Comparison of ENCODE assay signal across 1 cellular context in the genomic region with DNA sequence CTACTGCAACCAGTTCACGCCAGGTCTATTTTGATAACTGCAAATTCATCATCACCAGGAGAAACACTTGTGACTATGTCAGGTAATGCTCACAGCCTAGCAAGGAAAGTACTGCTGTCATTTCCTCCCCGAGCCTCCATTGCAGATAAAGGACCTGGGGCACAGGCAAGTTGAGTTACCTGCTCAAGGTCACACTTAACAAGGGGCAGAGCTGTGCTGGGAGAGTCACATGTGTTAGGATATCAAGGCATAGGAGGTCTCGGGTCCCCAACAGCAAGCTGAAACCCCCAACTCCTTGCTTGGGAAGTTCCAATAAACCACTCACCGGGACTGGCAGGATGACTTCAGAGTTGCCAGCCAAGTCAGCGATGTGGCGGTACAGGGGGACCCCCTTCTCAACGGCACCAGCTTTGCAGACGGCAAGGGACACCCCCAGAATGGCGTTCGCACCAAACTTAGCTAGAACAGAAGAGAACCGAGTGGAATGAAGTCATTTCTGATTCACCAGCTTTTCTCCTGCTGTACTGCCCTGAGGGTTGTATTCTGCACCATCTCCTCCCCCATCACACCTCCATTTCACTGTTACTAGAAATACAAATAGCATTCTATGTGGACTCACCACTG.
TF ChIP-seq lines count a peak whose summit lies in the region.

No MANE protein-coding gene starts in this region.

TF ChIP-seq in K562, 482 proteins besides CTCF, POLR2A, EP300 and RAD21 (continued from another document):
- TF ChIP-seq, protein P1, sequence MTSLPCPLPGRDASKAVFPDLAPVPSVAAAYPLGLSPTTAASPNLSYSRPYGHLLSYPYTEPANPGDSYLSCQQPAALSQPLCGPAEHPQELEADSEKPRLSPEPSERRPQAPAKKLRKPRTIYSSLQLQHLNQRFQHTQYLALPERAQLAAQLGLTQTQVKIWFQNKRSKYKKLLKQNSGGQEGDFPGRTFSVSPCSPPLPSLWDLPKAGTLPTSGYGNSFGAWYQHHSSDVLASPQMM (CRISPR knock-in tag; IDR thresholded peaks at IDR 0.05) = no peak
- TF ChIP-seq ARNT (IDR thresholded peaks at IDR 0.05) = no peak
- TF ChIP-seq BRD4 (IDR thresholded peaks at IDR 0.05) = no peak
- TF ChIP-seq NFIX (CRISPR knock-in tag; IDR thresholded peaks at IDR 0.05; ENCODE audit: low read depth) = no peak
- TF ChIP-seq EWSR1 (IDR thresholded peaks at IDR 0.05; ENCODE audit: borderline replicate concordance, low read depth, partially characterized antibody) = no peak
- peak; percentile 72 for TF ChIP-seq POLR2G (IDR thresholded peaks at IDR 0.05; ENCODE audit: low read depth, low read length)
- TF ChIP-seq BRD9 (IDR thresholded peaks at IDR 0.05; ENCODE audit: low read depth, partially characterized antibody) = no peak
- TF ChIP-seq, protein P2, sequence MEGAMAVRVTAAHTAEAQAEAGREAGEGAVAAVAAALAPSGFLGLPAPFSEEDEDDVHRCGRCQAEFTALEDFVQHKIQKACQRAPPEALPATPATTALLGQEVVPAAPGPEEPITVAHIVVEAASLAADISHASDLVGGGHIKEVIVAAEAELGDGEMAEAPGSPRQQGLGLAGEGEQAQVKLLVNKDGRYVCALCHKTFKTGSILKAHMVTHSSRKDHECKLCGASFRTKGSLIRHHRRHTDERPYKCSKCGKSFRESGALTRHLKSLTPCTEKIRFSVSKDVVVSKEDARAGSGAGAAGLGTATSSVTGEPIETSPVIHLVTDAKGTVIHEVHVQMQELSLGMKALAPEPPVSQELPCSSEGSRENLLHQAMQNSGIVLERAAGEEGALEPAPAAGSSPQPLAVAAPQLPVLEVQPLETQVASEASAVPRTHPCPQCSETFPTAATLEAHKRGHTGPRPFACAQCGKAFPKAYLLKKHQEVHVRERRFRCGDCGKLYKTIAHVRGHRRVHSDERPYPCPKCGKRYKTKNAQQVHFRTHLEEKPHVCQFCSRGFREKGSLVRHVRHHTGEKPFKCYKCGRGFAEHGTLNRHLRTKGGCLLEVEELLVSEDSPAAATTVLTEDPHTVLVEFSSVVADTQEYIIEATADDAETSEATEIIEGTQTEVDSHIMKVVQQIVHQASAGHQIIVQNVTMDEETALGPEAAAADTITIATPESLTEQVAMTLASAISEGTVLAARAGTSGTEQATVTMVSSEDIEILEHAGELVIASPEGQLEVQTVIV (CRISPR knock-in tag; IDR thresholded peaks at IDR 0.05; ENCODE audit: borderline replicate concordance) = no peak
- no peak for TF ChIP-seq EHMT2 (IDR thresholded peaks at IDR 0.05)
- no peak for TF ChIP-seq ETV5 (CRISPR knock-in tag; IDR thresholded peaks at IDR 0.05; ENCODE audit: low read depth)
- TF ChIP-seq ZNF408 (CRISPR knock-in tag; IDR thresholded peaks at IDR 0.05; ENCODE audit: low read depth) = no peak
- no peak for TF ChIP-seq GTF2E2 (tag; IDR thresholded peaks at IDR 0.05)
- no peak for TF ChIP-seq MCM5 (IDR thresholded peaks at IDR 0.05; ENCODE audit: low read depth)
- no peak for TF ChIP-seq OTX1 (CRISPR knock-in tag; IDR thresholded peaks at IDR 0.05)
- no peak for TF ChIP-seq POLR2H (tag; IDR thresholded peaks at IDR 0.05; ENCODE audit: low read depth)
- peak; percentile 38; the same call in 1 of the 2 replicates for TF ChIP-seq ZBTB17 (CRISPR knock-in tag; IDR thresholded peaks at IDR 0.05)
- TF ChIP-seq PRPF4 (IDR thresholded peaks at IDR 0.05; ENCODE audit: insufficient read depth, low read depth, low read length, poor library complexity, severe bottlenecking) = no peak
- no peak for TF ChIP-seq SP2 (IDR thresholded peaks at IDR 0.05; ENCODE audit: extremely low read depth, low read depth, low read length, poor library complexity, severe bottlenecking)
- TF ChIP-seq, protein P3, sequence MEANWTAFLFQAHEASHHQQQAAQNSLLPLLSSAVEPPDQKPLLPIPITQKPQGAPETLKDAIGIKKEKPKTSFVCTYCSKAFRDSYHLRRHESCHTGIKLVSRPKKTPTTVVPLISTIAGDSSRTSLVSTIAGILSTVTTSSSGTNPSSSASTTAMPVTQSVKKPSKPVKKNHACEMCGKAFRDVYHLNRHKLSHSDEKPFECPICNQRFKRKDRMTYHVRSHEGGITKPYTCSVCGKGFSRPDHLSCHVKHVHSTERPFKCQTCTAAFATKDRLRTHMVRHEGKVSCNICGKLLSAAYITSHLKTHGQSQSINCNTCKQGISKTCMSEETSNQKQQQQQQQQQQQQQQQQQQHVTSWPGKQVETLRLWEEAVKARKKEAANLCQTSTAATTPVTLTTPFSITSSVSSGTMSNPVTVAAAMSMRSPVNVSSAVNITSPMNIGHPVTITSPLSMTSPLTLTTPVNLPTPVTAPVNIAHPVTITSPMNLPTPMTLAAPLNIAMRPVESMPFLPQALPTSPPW (CRISPR knock-in tag; IDR thresholded peaks at IDR 0.05) = no peak
- no peak for TF ChIP-seq XRCC4 (IDR thresholded peaks at IDR 0.05; ENCODE audit: extremely low read depth, insufficient read depth, insufficient read length)
- no peak for TF ChIP-seq ESRRB (CRISPR knock-in tag; IDR thresholded peaks at IDR 0.05; ENCODE audit: borderline replicate concordance)
- TF ChIP-seq, protein P4, sequence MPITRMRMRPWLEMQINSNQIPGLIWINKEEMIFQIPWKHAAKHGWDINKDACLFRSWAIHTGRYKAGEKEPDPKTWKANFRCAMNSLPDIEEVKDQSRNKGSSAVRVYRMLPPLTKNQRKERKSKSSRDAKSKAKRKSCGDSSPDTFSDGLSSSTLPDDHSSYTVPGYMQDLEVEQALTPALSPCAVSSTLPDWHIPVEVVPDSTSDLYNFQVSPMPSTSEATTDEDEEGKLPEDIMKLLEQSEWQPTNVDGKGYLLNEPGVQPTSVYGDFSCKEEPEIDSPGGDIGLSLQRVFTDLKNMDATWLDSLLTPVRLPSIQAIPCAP (CRISPR knock-in tag; IDR thresholded peaks at IDR 0.05; ENCODE audit: borderline replicate concordance) = no peak
- no peak for TF ChIP-seq MIER1 (IDR thresholded peaks at IDR 0.05; ENCODE audit: low read depth)
- TF ChIP-seq PHB2 (IDR thresholded peaks at IDR 0.05; ENCODE audit: low read depth) = no peak
- TF ChIP-seq, protein P5, sequence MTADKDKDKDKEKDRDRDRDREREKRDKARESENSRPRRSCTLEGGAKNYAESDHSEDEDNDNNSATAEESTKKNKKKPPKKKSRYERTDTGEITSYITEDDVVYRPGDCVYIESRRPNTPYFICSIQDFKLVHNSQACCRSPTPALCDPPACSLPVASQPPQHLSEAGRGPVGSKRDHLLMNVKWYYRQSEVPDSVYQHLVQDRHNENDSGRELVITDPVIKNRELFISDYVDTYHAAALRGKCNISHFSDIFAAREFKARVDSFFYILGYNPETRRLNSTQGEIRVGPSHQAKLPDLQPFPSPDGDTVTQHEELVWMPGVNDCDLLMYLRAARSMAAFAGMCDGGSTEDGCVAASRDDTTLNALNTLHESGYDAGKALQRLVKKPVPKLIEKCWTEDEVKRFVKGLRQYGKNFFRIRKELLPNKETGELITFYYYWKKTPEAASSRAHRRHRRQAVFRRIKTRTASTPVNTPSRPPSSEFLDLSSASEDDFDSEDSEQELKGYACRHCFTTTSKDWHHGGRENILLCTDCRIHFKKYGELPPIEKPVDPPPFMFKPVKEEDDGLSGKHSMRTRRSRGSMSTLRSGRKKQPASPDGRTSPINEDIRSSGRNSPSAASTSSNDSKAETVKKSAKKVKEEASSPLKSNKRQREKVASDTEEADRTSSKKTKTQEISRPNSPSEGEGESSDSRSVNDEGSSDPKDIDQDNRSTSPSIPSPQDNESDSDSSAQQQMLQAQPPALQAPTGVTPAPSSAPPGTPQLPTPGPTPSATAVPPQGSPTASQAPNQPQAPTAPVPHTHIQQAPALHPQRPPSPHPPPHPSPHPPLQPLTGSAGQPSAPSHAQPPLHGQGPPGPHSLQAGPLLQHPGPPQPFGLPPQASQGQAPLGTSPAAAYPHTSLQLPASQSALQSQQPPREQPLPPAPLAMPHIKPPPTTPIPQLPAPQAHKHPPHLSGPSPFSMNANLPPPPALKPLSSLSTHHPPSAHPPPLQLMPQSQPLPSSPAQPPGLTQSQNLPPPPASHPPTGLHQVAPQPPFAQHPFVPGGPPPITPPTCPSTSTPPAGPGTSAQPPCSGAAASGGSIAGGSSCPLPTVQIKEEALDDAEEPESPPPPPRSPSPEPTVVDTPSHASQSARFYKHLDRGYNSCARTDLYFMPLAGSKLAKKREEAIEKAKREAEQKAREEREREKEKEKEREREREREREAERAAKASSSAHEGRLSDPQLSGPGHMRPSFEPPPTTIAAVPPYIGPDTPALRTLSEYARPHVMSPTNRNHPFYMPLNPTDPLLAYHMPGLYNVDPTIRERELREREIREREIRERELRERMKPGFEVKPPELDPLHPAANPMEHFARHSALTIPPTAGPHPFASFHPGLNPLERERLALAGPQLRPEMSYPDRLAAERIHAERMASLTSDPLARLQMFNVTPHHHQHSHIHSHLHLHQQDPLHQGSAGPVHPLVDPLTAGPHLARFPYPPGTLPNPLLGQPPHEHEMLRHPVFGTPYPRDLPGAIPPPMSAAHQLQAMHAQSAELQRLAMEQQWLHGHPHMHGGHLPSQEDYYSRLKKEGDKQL (CRISPR knock-in tag; IDR thresholded peaks at IDR 0.05; ENCODE audit: borderline replicate concordance) = no peak
- TF ChIP-seq, protein P6, sequence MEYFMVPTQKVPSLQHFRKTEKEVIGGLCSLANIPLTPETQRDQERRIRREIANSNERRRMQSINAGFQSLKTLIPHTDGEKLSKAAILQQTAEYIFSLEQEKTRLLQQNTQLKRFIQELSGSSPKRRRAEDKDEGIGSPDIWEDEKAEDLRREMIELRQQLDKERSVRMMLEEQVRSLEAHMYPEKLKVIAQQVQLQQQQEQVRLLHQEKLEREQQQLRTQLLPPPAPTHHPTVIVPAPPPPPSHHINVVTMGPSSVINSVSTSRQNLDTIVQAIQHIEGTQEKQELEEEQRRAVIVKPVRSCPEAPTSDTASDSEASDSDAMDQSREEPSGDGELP (CRISPR knock-in tag; IDR thresholded peaks at IDR 0.05; ENCODE audit: borderline replicate concordance) = no peak
- TF ChIP-seq, protein P7, sequence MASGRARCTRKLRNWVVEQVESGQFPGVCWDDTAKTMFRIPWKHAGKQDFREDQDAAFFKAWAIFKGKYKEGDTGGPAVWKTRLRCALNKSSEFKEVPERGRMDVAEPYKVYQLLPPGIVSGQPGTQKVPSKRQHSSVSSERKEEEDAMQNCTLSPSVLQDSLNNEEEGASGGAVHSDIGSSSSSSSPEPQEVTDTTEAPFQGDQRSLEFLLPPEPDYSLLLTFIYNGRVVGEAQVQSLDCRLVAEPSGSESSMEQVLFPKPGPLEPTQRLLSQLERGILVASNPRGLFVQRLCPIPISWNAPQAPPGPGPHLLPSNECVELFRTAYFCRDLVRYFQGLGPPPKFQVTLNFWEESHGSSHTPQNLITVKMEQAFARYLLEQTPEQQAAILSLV (tag; IDR thresholded peaks at IDR 0.05) = no peak
- TF ChIP-seq NBN (IDR thresholded peaks at IDR 0.05; ENCODE audit: low read depth) = no peak
- peak; percentile 18 for TF ChIP-seq POLR2B (IDR thresholded peaks at IDR 0.05; ENCODE audit: low read depth, partially characterized antibody)
- TF ChIP-seq, protein P8, sequence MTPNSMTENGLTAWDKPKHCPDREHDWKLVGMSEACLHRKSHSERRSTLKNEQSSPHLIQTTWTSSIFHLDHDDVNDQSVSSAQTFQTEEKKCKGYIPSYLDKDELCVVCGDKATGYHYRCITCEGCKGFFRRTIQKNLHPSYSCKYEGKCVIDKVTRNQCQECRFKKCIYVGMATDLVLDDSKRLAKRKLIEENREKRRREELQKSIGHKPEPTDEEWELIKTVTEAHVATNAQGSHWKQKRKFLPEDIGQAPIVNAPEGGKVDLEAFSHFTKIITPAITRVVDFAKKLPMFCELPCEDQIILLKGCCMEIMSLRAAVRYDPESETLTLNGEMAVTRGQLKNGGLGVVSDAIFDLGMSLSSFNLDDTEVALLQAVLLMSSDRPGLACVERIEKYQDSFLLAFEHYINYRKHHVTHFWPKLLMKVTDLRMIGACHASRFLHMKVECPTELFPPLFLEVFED (CRISPR knock-in tag; conservative IDR thresholded peaks at IDR 0.05) = peak; percentile 85
- TF ChIP-seq BRCA1 (IDR thresholded peaks at IDR 0.05) = no peak
- TF ChIP-seq BRCA1 (CRISPR knock-in tag; IDR thresholded peaks at IDR 0.05) = no peak
- TF ChIP-seq STAT5B (CRISPR knock-in tag; IDR thresholded peaks at IDR 0.05) = no peak
- no peak for TF ChIP-seq PTBP1 (IDR thresholded peaks at IDR 0.05; ENCODE audit: low read depth, low read length)
- no peak for TF ChIP-seq CC2D1A (IDR thresholded peaks at IDR 0.05)
- TF ChIP-seq RCOR1 (IDR thresholded peaks at IDR 0.05; ENCODE audit: borderline replicate concordance in 1 of 2, low read depth in 2 of 2, low read length in 2 of 2) = no peak
- TF ChIP-seq HCFC1 (IDR thresholded peaks at IDR 0.05; ENCODE audit: low read depth, low read length) = no peak
- no peak; the same call in 1 of the 2 replicates for TF ChIP-seq POLR2AphosphoS2 (IDR thresholded peaks at IDR 0.05; ENCODE audit: low read length)
